Comparison of ENCODE assay signal across 15 cellular contexts in genomic region chr5:139731281-139731680, GRCh38.
DNase-seq lines count a peak whose midpoint lies in the region; ATAC-seq and TF ChIP-seq lines count a peak whose summit lies in the region.
"Had no signal": no experiment of that assay in that cellular context is flagged by ENCODE, and none has a peak within 500 bp of the region (broad histone marks: within the 10 kb centered on the region; RNA-seq: fewer than 3 reads in every experiment).

No MANE protein-coding gene starts in this region.

- no peaks in the 10 kb centered on the region for H3K36me3 Mint-ChIP-seq in MCF 10A (ENCODE audit: insufficient read depth, unreplicated experiment)
- no peaks in the 10 kb centered on the region for H3K36me3 Mint-ChIP-seq in nephron (ENCODE audit: low read depth)
- H3K36me3 Mint-ChIP-seq: CD4-positive, CD25-positive, alpha-beta regulatory T cell had no signal

- no peaks in the 10 kb centered on the region for H3K9me3 ChIP-seq in breast epithelium
- no peaks in the 10 kb centered on the region for H3K9me3 ChIP-seq in WERI-Rb-1 (ENCODE audit: severe bottlenecking)

- no peak for TF ChIP-seq POLR2A in breast epithelium (IDR thresholded peaks at IDR 0.05)

- H3K4me1 ChIP-seq in breast epithelium, result no peaks in the 10 kb centered on the region

- TF ChIP-seq CTCF in MCF 10A (IDR thresholded peaks at IDR 0.05; ENCODE audit: unreplicated experiment), result no peak
- TF ChIP-seq CTCF in breast epithelium (IDR thresholded peaks at IDR 0.05), result no peak
- no peak for TF ChIP-seq CTCF in WERI-Rb-1 (IDR thresholded peaks at IDR 0.05; ENCODE audit: low read depth, low read length)
- no peak for TF ChIP-seq CTCF in nephron (IDR thresholded peaks at IDR 0.05; ENCODE audit: unreplicated experiment in 3 of 3)

- H3K27me3 ChIP-seq in breast epithelium (no peaks in the 10 kb centered on the region), WERI-Rb-1 (ENCODE audit: insufficient read depth, low read depth, severe bottlenecking) (no peaks in the 10 kb centered on the region)

- H3K4me3 ChIP-seq in breast epithelium, result no peak overlapping the region
- H3K4me3 ChIP-seq in WERI-Rb-1 (ENCODE audit: low read depth, low read length), result no peak overlapping the region
- H3K4me3 ChIP-seq: GM23248 had no signal

- no TSS peak for BruUV-seq in MCF 10A (replicated peaks; lab: Mats Ljungman, UMichigan)

- H3K27ac Mint-ChIP-seq in MCF 10A (ENCODE audit: low read depth, unreplicated experiment) (peak overlapping the region; percentile 39), nephron (peak overlapping the region; percentile 23 to 39 (median 35))
- H3K27ac Mint-ChIP-seq: CD4-positive, CD25-positive, alpha-beta regulatory T cell had no signal

- H3K4me1 Mint-ChIP-seq in MCF 10A (ENCODE audit: insufficient read depth, unreplicated experiment) (no peaks in the 10 kb centered on the region), nephron (peaks cover 6% of the 10 kb centered on the region)
- H3K4me1 Mint-ChIP-seq: CD4-positive, CD25-positive, alpha-beta regulatory T cell had no signal

- DNase-seq in MCF 10A (ENCODE audit: unreplicated experiment) (no peak), breast epithelium (ENCODE audit: low spot score in 2 of 2) (no peak), WERI-Rb-1 (no peak), substantia nigra (lab: John Stamatoyannopoulos, UW) (no peak), NCI-H2227 (lab: John Stamatoyannopoulos, UW; ENCODE audit: unreplicated experiment) (no peak)
- DNase-seq: CD4-positive, CD25-positive, alpha-beta regulatory T cell; DMS53; GF-D8; GM23248; IMR-90 had no signal

- no peak overlapping the region for H3K27ac ChIP-seq in breast epithelium
- 0 out of 2 replicates have a peak overlapping the region, but pooled peaks have one; percentile 16 for H3K27ac ChIP-seq in WERI-Rb-1
- H3K27ac ChIP-seq in substantia nigra (ENCODE audit: low read depth, low read length, poor library complexity, severe bottlenecking), result peak overlapping the region; percentile 47
- H3K27ac ChIP-seq: 22Rv1, GM23248 had no signal

- CTCF ChIA-PET in MCF 10A (lab: Yijun Ruan, JAX), result interaction anchor here (1.4 to 1.8 kb wide), 2 partner anchors 34 to 95 kb away, joined by 3 to 10 read pairs; no protein-coding TSS in a partner anchor

- intact Hi-C loops in MCF 10A (cut with micrococcal nuclease) (no loop called here), breast epithelium (cut with DNase I; ENCODE audit: low total_unique reads) (no loop called here)

- POLR2A ChIA-PET in MCF 10A (lab: Yijun Ruan, JAX), result interaction anchor here (0.6 kb wide), 1 partner anchor 146 kb away, joined by 3 read pairs; no protein-coding TSS in a partner anchor

- H3K36me3 ChIP-seq in breast epithelium, result no peaks in the 10 kb centered on the region
- no peaks in the 10 kb centered on the region for H3K36me3 ChIP-seq in WERI-Rb-1

- no peak for ATAC-seq in HG02763 (IDR thresholded peaks at IDR 0.05; ENCODE audit: unreplicated experiment)
- ATAC-seq in GM19351 (IDR thresholded peaks at IDR 0.05; ENCODE audit: unreplicated experiment), result no peak
- ATAC-seq: HCT116 had no signal

- no peaks in the 10 kb centered on the region for H3K9me3 Mint-ChIP-seq in MCF 10A (ENCODE audit: unreplicated experiment)
- H3K9me3 Mint-ChIP-seq in nephron, result no peaks in the 10 kb centered on the region

- H3K4me3 Mint-ChIP-seq in MCF 10A (ENCODE audit: unreplicated experiment), result no peak overlapping the region
- H3K4me3 Mint-ChIP-seq in nephron, result no peak overlapping the region
- H3K4me3 Mint-ChIP-seq: CD4-positive, CD25-positive, alpha-beta regulatory T cell had no signal

- no peaks in the 10 kb centered on the region for H3K27me3 Mint-ChIP-seq in MCF 10A (ENCODE audit: insufficient read depth, unreplicated experiment)
- peaks cover 4% of the 10 kb centered on the region for H3K27me3 Mint-ChIP-seq in nephron (ENCODE audit: low read depth)

Comparison
In these comparisons a context has a peak if more than half of its experiments do, and no peak if none do; other contexts are left out.
1. H3K27ac ChIP-seq: peak in WERI-Rb-1 (single experiment) and substantia nigra (single experiment); none in breast epithelium (0 of 2).